Comparison of ENCODE assay signal across 17 cellular contexts in the genomic region with DNA sequence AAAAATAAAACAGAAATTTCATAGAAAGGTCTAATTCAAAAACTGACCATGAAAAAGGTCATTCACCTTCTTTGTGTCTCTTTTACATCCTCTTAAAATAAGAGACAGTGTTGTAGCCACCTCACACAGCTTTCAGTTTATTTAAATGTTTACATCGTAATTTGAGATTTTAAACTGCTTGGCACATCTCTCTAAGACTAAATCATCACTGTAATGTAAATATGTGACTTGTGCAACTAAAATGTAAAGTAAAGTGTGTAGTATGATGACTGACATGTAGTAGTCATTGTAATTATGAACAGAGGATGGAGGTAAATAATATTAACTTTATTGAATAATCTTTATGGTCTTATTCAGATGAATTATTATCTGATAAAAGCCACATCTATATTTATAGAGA.
"Had no signal": no experiment of that assay in that cellular context is flagged by ENCODE, and none has a peak within 500 bp of the region (broad histone marks: within the 10 kb centered on the region; RNA-seq: fewer than 3 reads in every experiment).

No MANE protein-coding gene starts in this region.

- H3K9me3 Mint-ChIP-seq: activated B cell treated with CpG ODN at 0.5 μM for 24 hours; activated CD4-positive, alpha-beta T cell treated with anti-CD3 and anti-CD28 coated beads, Interleukin-2, amount 10 ng/mL, durations not matched to agents 7 days and 5 days; activated naive CD4-positive, alpha-beta T cell treated with anti-CD3 and anti-CD28 coated beads, Interleukin-2, amount 10 ng/mL, durations not matched to agents 7 days and 5 days; activated T-helper 2 cell treated with anti-CD3 and anti-CD28 coated beads, Interferon-gamma antibody, Interleukin-2, Interleukin-4, amounts not matched to agents 10 μg/mL and 5 μg/mL and 100 μg/mL, durations not matched to agents 14 hours and 24 hours and 36 hours; endodermal cell; type B pancreatic cell had no signal

- H3K27ac Mint-ChIP-seq: activated B cell treated with CpG ODN at 0.5 μM for 24 hours; activated CD4-positive, alpha-beta T cell treated with anti-CD3 and anti-CD28 coated beads, Interleukin-2, amount 10 ng/mL, durations not matched to agents 7 days and 5 days; activated naive CD4-positive, alpha-beta T cell treated with anti-CD3 and anti-CD28 coated beads, Interleukin-2, amount 10 ng/mL, durations not matched to agents 7 days and 5 days; activated T-helper 2 cell treated with anti-CD3 and anti-CD28 coated beads, Interferon-gamma antibody, Interleukin-2, Interleukin-4, amounts not matched to agents 10 μg/mL and 5 μg/mL and 100 μg/mL, durations not matched to agents 14 hours and 24 hours and 36 hours; endodermal cell; type B pancreatic cell had no signal

- H3K36me3 ChIP-seq: left ventricle myocardium inferior, sigmoid colon, suprapubic skin had no signal

- H3K4me3 ChIP-seq: body of pancreas, left ventricle myocardium inferior, sigmoid colon, suprapubic skin had no signal

- H3K4me1 Mint-ChIP-seq: activated B cell treated with CpG ODN at 0.5 μM for 24 hours; activated CD4-positive, alpha-beta T cell treated with anti-CD3 and anti-CD28 coated beads, Interleukin-2, amount 10 ng/mL, durations not matched to agents 7 days and 5 days; activated naive CD4-positive, alpha-beta T cell treated with anti-CD3 and anti-CD28 coated beads, Interleukin-2, amount 10 ng/mL, durations not matched to agents 7 days and 5 days; endodermal cell had no signal

- H3K27ac ChIP-seq: body of pancreas, foreskin keratinocyte, left ventricle myocardium inferior, sigmoid colon, suprapubic skin had no signal

- H3K9me3 ChIP-seq: body of pancreas, left ventricle myocardium inferior, sigmoid colon, suprapubic skin had no signal

- H3K27me3 Mint-ChIP-seq: activated B cell treated with CpG ODN at 0.5 μM for 24 hours; activated CD4-positive, alpha-beta T cell treated with anti-CD3 and anti-CD28 coated beads, Interleukin-2, amount 10 ng/mL, durations not matched to agents 7 days and 5 days; activated naive CD4-positive, alpha-beta T cell treated with anti-CD3 and anti-CD28 coated beads, Interleukin-2, amount 10 ng/mL, durations not matched to agents 7 days and 5 days; type B pancreatic cell had no signal

- DNase-seq: activated B cell treated with CpG ODN at 0.5 μM for 24 hours; activated CD4-positive, alpha-beta T cell treated with anti-CD3 and anti-CD28 coated beads, Interleukin-2, amount 10 ng/mL, durations not matched to agents 7 days and 5 days; activated naive CD4-positive, alpha-beta T cell treated with anti-CD3 and anti-CD28 coated beads, Interleukin-2, amount 10 ng/mL, durations not matched to agents 7 days and 5 days; activated T-cell treated with anti-CD3 and anti-CD28 coated beads for 4 hours; body of pancreas; cerebellar nuclear complex; endodermal cell; foreskin keratinocyte; head of caudate nucleus; kidney; left ventricle myocardium inferior; mesendoderm; sigmoid colon; stimulated activated naive CD4-positive, alpha-beta T cell treated with Interleukin-2 at 50 U/mL for 16 hours had no signal

- H3K4me1 ChIP-seq: body of pancreas, left ventricle myocardium inferior, sigmoid colon, suprapubic skin had no signal

- H3K4me3 Mint-ChIP-seq: activated B cell treated with CpG ODN at 0.5 μM for 24 hours; activated CD4-positive, alpha-beta T cell treated with anti-CD3 and anti-CD28 coated beads, Interleukin-2, amount 10 ng/mL, durations not matched to agents 7 days and 5 days; activated naive CD4-positive, alpha-beta T cell treated with anti-CD3 and anti-CD28 coated beads, Interleukin-2, amount 10 ng/mL, durations not matched to agents 7 days and 5 days; endodermal cell; type B pancreatic cell had no signal

- FAIRE-seq: kidney had no signal

- H3K27me3 ChIP-seq: body of pancreas, foreskin keratinocyte, sigmoid colon, suprapubic skin had no signal

- ATAC-seq: body of pancreas, foreskin keratinocyte had no signal
